In the genomic region with DNA sequence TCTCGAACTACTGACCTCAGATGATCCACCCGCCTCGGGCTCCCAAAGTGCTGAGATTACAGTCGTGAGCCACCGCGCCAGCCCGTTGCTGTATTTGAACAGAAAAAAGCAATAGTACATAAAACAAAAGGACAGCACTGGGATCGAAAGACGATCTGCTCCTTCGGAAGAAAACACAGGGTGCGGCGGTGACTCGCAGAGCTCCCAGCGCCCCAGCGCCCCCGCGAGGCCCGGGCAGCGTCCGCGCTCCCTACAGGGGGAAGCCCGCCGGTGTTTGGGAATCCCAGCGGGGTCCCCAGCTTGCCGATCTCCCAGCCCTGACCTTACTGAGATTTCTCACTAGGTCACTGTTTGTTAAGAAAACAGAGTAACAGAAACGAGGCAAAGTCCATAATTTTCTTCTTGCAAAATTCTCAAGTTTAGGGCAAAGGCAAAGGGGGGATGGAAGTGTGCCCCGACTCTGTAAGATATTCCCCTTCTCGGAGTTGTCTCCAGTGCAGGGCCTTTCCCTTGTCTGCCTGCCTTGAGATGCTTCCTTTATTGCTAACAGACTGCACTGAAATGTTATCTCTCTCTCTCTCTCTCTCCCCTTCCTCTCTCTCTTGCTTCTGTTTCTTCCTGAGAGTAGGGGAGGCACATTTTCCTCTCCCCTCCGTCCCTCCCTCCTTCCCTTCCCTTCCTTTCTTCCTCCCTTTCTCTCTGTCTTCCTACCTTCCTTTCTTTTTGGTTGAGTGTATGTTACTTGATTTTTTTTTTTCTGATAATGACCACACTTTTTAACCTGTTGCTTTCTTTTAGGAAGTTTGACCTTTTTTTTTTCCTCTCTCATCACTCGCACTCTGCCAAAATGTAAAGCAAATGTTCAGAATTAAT, we compare ENCODE assay signal across 9 cellular contexts.
DNase-seq lines count a peak whose midpoint lies in the region; ATAC-seq and TF ChIP-seq lines count a peak whose summit lies in the region.
"Had no signal": no experiment of that assay in that cellular context is flagged by ENCODE, and none has a peak within 500 bp of the region (broad histone marks: within the 10 kb centered on the region; RNA-seq: fewer than 3 reads in every experiment).

No MANE protein-coding gene starts in this region.

- H2BK120ac ChIP-seq in IMR-90 (ENCODE audit: low read depth, low read length) = peak overlapping the region; percentile 96

- no peaks in the 10 kb centered on the region for H3K79me1 ChIP-seq in IMR-90 (ENCODE audit: low read depth in 1 of 2, low read length in 2 of 2)

- CTCF ChIA-PET in IMR-90 (lab: Yijun Ruan, JAX) = no interaction called here
- CTCF ChIA-PET in activated naive CD4-positive, alpha-beta T cell treated with anti-CD3 and anti-CD28 coated beads, Interleukin-2, amount 10 ng/mL, durations not matched to agents 7 days and 5 days (lab: Charles Lee) = interaction anchor here (1.0 kb wide), 1 partner anchor 154 kb away, joined by 3 read pairs; no protein-coding TSS in a partner anchor

- peaks cover 31% of the 10 kb centered on the region for H3K4me1 ChIP-seq in IMR-90 (ENCODE audit: control insufficient read depth, insufficient read depth, low read length)
- peaks cover 6% of the 10 kb centered on the region for H3K4me1 ChIP-seq in cardiac muscle cell (ENCODE audit: low read depth)
- H3K4me1 ChIP-seq: BLaER1 had no signal

- H3K27ac Mint-ChIP-seq in activated naive CD4-positive, alpha-beta T cell treated with anti-CD3 and anti-CD28 coated beads, Interleukin-2, amount 10 ng/mL, durations not matched to agents 7 days and 5 days = no peak overlapping the region

- H3K4ac ChIP-seq in IMR-90 (ENCODE audit: low read depth, low read length) = peak overlapping the region; percentile 92

- POLR2A ChIA-PET in IMR-90 (lab: Charles Lee; ENCODE audit: unreplicated experiment) = no interaction called here

- peak overlapping the region; percentile 41; the same call in 1 of the 2 replicates for H3K56ac ChIP-seq in IMR-90 (ENCODE audit: extremely low read depth, insufficient read depth, low read length)

- H3K36me3 ChIP-seq in IMR-90 (ENCODE audit: control insufficient read depth, insufficient read depth, low read length) (no peaks in the 10 kb centered on the region), cardiac muscle cell (no peaks in the 10 kb centered on the region)
- H3K36me3 ChIP-seq: BLaER1 had no signal

- peak; percentile 54 for TF ChIP-seq RAD21 in IMR-90 (IDR thresholded peaks at IDR 0.05; ENCODE audit: low read length)

- WGBS in IMR-90 (ENCODE audit: extremely low coverage in 2 of 2, insufficient read length in 1 of 2), 2 experiments = 23% methylated on average over 11 of the region's 30 CpGs; no CpG with 5 or more reads in 1 of the 2 experiments

- peak overlapping the region; percentile 81 for H3K18ac ChIP-seq in IMR-90 (ENCODE audit: low read depth, low read length)

- H4K20me1 ChIP-seq in IMR-90 (ENCODE audit: insufficient read depth, low read length) = no peaks in the 10 kb centered on the region
- H4K20me1 ChIP-seq: BLaER1 had no signal

- H2AK9ac ChIP-seq in IMR-90 (replicated peaks; ENCODE audit: low read depth, low read length, poor library complexity) = peak overlapping the region; percentile 59

- peaks cover 18% of the 10 kb centered on the region for H3K9me1 ChIP-seq in IMR-90 (ENCODE audit: insufficient read depth, low read length)

- peak; percentile 48; the same call in 1 of the 2 replicates for ATAC-seq in IMR-90 (ENCODE audit: low read depth)

- in situ Hi-C loops in IMR-90 (cut with MboI; ENCODE audit: low sequenced_read_pairs) = no loop called here

- peak overlapping the region; percentile 47 for H2BK5ac ChIP-seq in IMR-90 (ENCODE audit: low read depth, low read length, poor library complexity, severe bottlenecking)

- H2BK20ac ChIP-seq in IMR-90 (ENCODE audit: low read depth, low read length) = peak overlapping the region; percentile 86

- peaks cover 11% of the 10 kb centered on the region for H3K4me1 Mint-ChIP-seq in activated naive CD4-positive, alpha-beta T cell treated with anti-CD3 and anti-CD28 coated beads, Interleukin-2, amount 10 ng/mL, durations not matched to agents 7 days and 5 days

- DNase-seq in DMS 273 (lab: John Stamatoyannopoulos, UW; ENCODE audit: unreplicated experiment) (peak; percentile 41), DMS 273 treated with DMSO at 0.1 percent for 48 hours (lab: John Stamatoyannopoulos, UW) (no peak), IMR-90 (peak; percentile 51), cardiac muscle cell (ENCODE audit: low read depth in 1 of 2, low spot score in 1 of 2) (peak; percentile 67 to 81), posterior vena cava (ENCODE audit: low spot score) (peak; percentile 92), NCI-H2196 treated with DMSO at 0.1 percent for 48 hours (lab: John Stamatoyannopoulos, UW; ENCODE audit: unreplicated experiment) (no peak)
- peak; percentile 46 for DNase-seq in activated naive CD4-positive, alpha-beta T cell treated with anti-CD3 and anti-CD28 coated beads, Interleukin-2, amount 10 ng/mL, durations not matched to agents 7 days and 5 days
- no peak for DNase-seq in activated CD4-positive, CD25-positive, alpha-beta regulatory T cell treated with anti-CD3 and anti-CD28 coated beads, Interleukin-2, amount 50 U/mL, for 72 hours

- no TSS peak for BruUV-seq in IMR-90 (replicated peaks; lab: Mats Ljungman, UMichigan)

- peak overlapping the region; percentile 81 for H3K14ac ChIP-seq in IMR-90 (replicated peaks; ENCODE audit: low read depth, low read length)

- TF ChIP-seq CTCF in IMR-90 (conservative IDR thresholded peaks at IDR 0.05; ENCODE audit: low read depth, low read length) (peak; percentile 51), cardiac muscle cell (IDR thresholded peaks at IDR 0.05; ENCODE audit: low read depth, low read length) (peak; percentile 83)

- H2AFZ ChIP-seq in IMR-90 (replicated peaks; ENCODE audit: low read length, poor library complexity) = peak overlapping the region; percentile 82

- H3K36me3 Mint-ChIP-seq in activated naive CD4-positive, alpha-beta T cell treated with anti-CD3 and anti-CD28 coated beads, Interleukin-2, amount 10 ng/mL, durations not matched to agents 7 days and 5 days = no peaks in the 10 kb centered on the region

- peak overlapping the region; percentile 47 for H3K9ac ChIP-seq in IMR-90 (ENCODE audit: low read depth, low read length)
- H3K9ac ChIP-seq: BLaER1 had no signal

- H3K4me3 ChIP-seq in IMR-90 (ENCODE audit: insufficient read depth, low read depth, low read length) = no peak overlapping the region
- H3K4me3 ChIP-seq in cardiac muscle cell = no peak overlapping the region
- H3K4me3 ChIP-seq: BLaER1 had no signal

- dilution Hi-C loops in IMR-90 (cut with HindIII; ENCODE audit: low sequenced_read_pairs, unreplicated experiment) = no loop called here

- peak overlapping the region; percentile 93 for H4K91ac ChIP-seq in IMR-90 (ENCODE audit: insufficient read depth, low read depth, low read length)

- H3K9me3 ChIP-seq in IMR-90 (ENCODE audit: control insufficient read depth, insufficient read depth, low read length) (no peaks in the 10 kb centered on the region), cardiac muscle cell (ENCODE audit: low read depth) (no peaks in the 10 kb centered on the region)
- H3K9me3 ChIP-seq: BLaER1 had no signal

- H3K27ac ChIP-seq in IMR-90 (ENCODE audit: insufficient read depth, low read length) (peak overlapping the region; percentile 79), cardiac muscle cell (no peak overlapping the region)
- H3K27ac ChIP-seq: BLaER1 had no signal

- intact Hi-C loops in IMR-90 (cut with micrococcal nuclease) (loop anchor here (10.0 kb wide), 1 partner anchor 164 kb away; no protein-coding TSS in a partner anchor), posterior vena cava (cut with DNase I) (no loop called here)

- no peaks in the 10 kb centered on the region for H3K9me3 Mint-ChIP-seq in activated naive CD4-positive, alpha-beta T cell treated with anti-CD3 and anti-CD28 coated beads, Interleukin-2, amount 10 ng/mL, durations not matched to agents 7 days and 5 days

- no peaks in the 10 kb centered on the region for H3K27me3 ChIP-seq in IMR-90 (ENCODE audit: control insufficient read depth, insufficient read depth, low read length)
- H3K27me3 ChIP-seq in cardiac muscle cell = no peaks in the 10 kb centered on the region
- H3K27me3 ChIP-seq: BLaER1 had no signal

- peak overlapping the region; percentile 45 for H3K4me3 Mint-ChIP-seq in activated naive CD4-positive, alpha-beta T cell treated with anti-CD3 and anti-CD28 coated beads, Interleukin-2, amount 10 ng/mL, durations not matched to agents 7 days and 5 days

- peak overlapping the region; percentile 66 for H3K4me2 ChIP-seq in IMR-90 (ENCODE audit: low read depth, low read length)
- H3K4me2 ChIP-seq: BLaER1 had no signal

- H2BK15ac ChIP-seq in IMR-90 (ENCODE audit: low read depth, low read length) = peak overlapping the region; percentile 96

- H2AK5ac ChIP-seq in IMR-90 (ENCODE audit: low read depth, low read length) = peak overlapping the region; percentile 74; the same call in 1 of the 2 replicates

- peak overlapping the region; percentile 91 for H4K5ac ChIP-seq in IMR-90 (ENCODE audit: low read depth, low read length)

- peak overlapping the region; percentile 83 for H3K23ac ChIP-seq in IMR-90 (ENCODE audit: low read depth, low read length)

- TF ChIP-seq POLR2A in IMR-90 (IDR thresholded peaks at IDR 0.05; ENCODE audit: low read depth, low read length) = no peak

- H4K8ac ChIP-seq in IMR-90 (ENCODE audit: low read depth in 2 of 2, low read length in 2 of 2) = peak overlapping the region; percentile 82 to 94

- peaks cover 69% of the 10 kb centered on the region for H3K27me3 Mint-ChIP-seq in activated naive CD4-positive, alpha-beta T cell treated with anti-CD3 and anti-CD28 coated beads, Interleukin-2, amount 10 ng/mL, durations not matched to agents 7 days and 5 days

TF ChIP-seq in IMR-90, 13 proteins besides CTCF, POLR2A, EP300 and RAD21:
- TF ChIP-seq MXI1 (IDR thresholded peaks at IDR 0.05; ENCODE audit: borderline replicate concordance, low read depth, low read length) (no peak), CEBPB (IDR thresholded peaks at IDR 0.05; ENCODE audit: low read depth, low read length) (no peak), RCOR1 (IDR thresholded peaks at IDR 0.05; ENCODE audit: insufficient replicate concordance, low read length) (no peak), SMC3 (IDR thresholded peaks at IDR 0.05; ENCODE audit: low read depth, low read length) (peak; percentile 32), MAFK (IDR thresholded peaks at IDR 0.05; ENCODE audit: low read depth, low read length) (no peak), MAZ (IDR thresholded peaks at IDR 0.05; ENCODE audit: borderline replicate concordance, low read depth, low read length) (no peak), RFX5 (IDR thresholded peaks at IDR 0.05; ENCODE audit: low read depth, low read length) (no peak)
- TF ChIP-seq, protein P1, sequence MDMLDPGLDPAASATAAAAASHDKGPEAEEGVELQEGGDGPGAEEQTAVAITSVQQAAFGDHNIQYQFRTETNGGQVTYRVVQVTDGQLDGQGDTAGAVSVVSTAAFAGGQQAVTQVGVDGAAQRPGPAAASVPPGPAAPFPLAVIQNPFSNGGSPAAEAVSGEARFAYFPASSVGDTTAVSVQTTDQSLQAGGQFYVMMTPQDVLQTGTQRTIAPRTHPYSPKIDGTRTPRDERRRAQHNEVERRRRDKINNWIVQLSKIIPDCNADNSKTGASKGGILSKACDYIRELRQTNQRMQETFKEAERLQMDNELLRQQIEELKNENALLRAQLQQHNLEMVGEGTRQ (IDR thresholded peaks at IDR 0.05; ENCODE audit: low read depth, low read length) = no peak

Comparison
In these comparisons a context has a peak if more than half of its experiments do, and no peak if none do; other contexts are left out.
1. DNase-seq: peak in DMS 273 (single experiment), IMR-90 (single experiment), activated naive CD4-positive, alpha-beta T cell treated with anti-CD3 and anti-CD28 coated beads, Interleukin-2, amount 10 ng/mL, durations not matched to agents 7 days and 5 days (single experiment), cardiac muscle cell (2 of 2) and posterior vena cava (single experiment); none in DMS 273 treated with DMSO at 0.1 percent for 48 hours (single experiment), NCI-H2196 treated with DMSO at 0.1 percent for 48 hours (single experiment) and activated CD4-positive, CD25-positive, alpha-beta regulatory T cell treated with anti-CD3 and anti-CD28 coated beads, Interleukin-2, amount 50 U/mL, for 72 hours (single experiment).